23 cellular contexts compared by ENCODE assay signal in the genomic region with DNA sequence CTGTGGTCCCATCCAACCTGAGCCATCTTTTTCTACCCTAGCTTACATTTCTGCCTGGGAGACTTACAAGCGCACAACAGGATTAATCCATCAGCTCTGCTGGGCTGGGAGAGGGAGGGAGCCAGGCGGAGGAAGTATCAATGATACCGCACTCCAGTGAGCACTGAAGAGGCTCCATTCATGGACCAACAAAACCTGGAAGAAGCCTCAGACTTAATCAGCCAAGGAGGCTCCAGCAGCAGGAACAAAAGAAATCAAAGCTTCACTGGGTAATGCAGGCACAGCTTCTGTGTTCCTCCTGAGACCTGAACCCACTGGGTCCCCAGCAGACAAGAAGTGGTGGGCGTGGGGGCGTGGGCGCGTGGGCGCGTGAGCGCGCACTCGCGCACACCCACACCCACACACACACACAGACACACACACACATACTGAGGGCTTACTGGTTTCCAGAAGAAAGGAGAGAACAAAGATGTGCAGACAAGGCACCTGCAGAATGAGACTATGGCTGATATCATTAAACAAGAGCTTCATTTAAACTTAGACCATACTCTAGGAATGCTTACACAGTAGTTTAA.
A peak's percentile ranks its signal among the peaks of the same experiment; 100 is the strongest.
DNase-seq lines count a peak whose midpoint lies in the region; ATAC-seq, FAIRE-seq and TF ChIP-seq lines count a peak whose summit lies in the region.
"Had no signal": no experiment of that assay in that cellular context is flagged by ENCODE, and none has a peak within 500 bp of the region (broad histone marks: within the 10 kb centered on the region; RNA-seq: fewer than 3 reads in every experiment).

No MANE protein-coding gene starts in this region.

- no TSS peak for BruUV-seq in K562 (replicated peaks; lab: Mats Ljungman, UMichigan)

- H3K14ac ChIP-seq in neuronal stem cell (ENCODE audit: low read length) = no peak overlapping the region

- H3K4me2 ChIP-seq in K562 (ENCODE audit: insufficient read depth, low read length) = no peak overlapping the region
- H3K4me2 ChIP-seq in neuronal stem cell (ENCODE audit: insufficient read depth, low read length, poor library complexity, severe bottlenecking) = no peak overlapping the region
- H3K4me2 ChIP-seq: smooth muscle cell had no signal

- H2AFZ ChIP-seq in K562 (ENCODE audit: low read depth, low read length) = no peak overlapping the region
- H2AFZ ChIP-seq in neuronal stem cell (ENCODE audit: low read length) = peak overlapping the region; percentile 85

- H3K4me1 ChIP-seq in K562 (replicated peaks in 1 of 2; ENCODE audit: control insufficient read depth in 2 of 2, insufficient read depth in 2 of 2, low read length in 2 of 2) (no peaks in the 10 kb centered on the region), neuronal stem cell (ENCODE audit: control insufficient read depth in 2 of 2, insufficient read depth in 1 of 2, low read depth in 1 of 2, low read length in 2 of 2) (peaks cover 17 to 19% of the 10 kb centered on the region in 2 donors)
- H3K4me1 ChIP-seq: left ventricle myocardium inferior had no signal

- H3K23ac ChIP-seq in neuronal stem cell (ENCODE audit: low read depth, low read length, poor library complexity) = no peak overlapping the region

- TF ChIP-seq POLR2A in K562 (conservative IDR thresholded peaks at IDR 0.05) = no peak

- H2BK15ac ChIP-seq in neuronal stem cell (ENCODE audit: low read length) = no peak overlapping the region

- H3K9me1 ChIP-seq in K562 (ENCODE audit: control insufficient read depth, insufficient read depth, low read length) = no peaks in the 10 kb centered on the region

- H4K91ac ChIP-seq in neuronal stem cell (ENCODE audit: low read depth, low read length, poor library complexity) = no peak overlapping the region

- 5% methylated on average over 7 of the region's 13 CpGs for WGBS in K562 (ENCODE audit: insufficient coverage, low coverage, missing lambda C conversion rate)
- no CpG with 5 or more reads among the region's 13 CpGs for WGBS in neuronal stem cell (ENCODE audit: extremely low coverage in 2 of 2, insufficient read length in 2 of 2, insufficient replicate concordance in 1 of 2), 2 donors

- H2BK5ac ChIP-seq in neuronal stem cell (ENCODE audit: low read length) = no peak overlapping the region

- no peak for ATAC-seq in K562
- ATAC-seq in HG02840 (IDR thresholded peaks at IDR 0.05; ENCODE audit: low FRiP score, unreplicated experiment) = no peak
- no peak for ATAC-seq in left lobe of liver
- ATAC-seq: activated CD8-positive, alpha-beta memory T cell treated with anti-CD3 and anti-CD28 coated beads, Interleukin-2, amount 10 ng/mL, durations not matched to agents 7 days and 5 days; Panc1 had no signal

- in situ Hi-C loops in K562 (cut with MboI) = no loop called here

- no peak for TF ChIP-seq EP300 in K562 (IDR thresholded peaks at IDR 0.05; ENCODE audit: low read length)

- no peak overlapping the region for H2AK5ac ChIP-seq in neuronal stem cell (ENCODE audit: low read depth, low read length)

- no peak overlapping the region for H4K8ac ChIP-seq in neuronal stem cell (ENCODE audit: low read depth, low read length)

- peak; percentile 80 for DNase-seq in DMS79 treated with DMSO at 0.1 percent for 48 hours (lab: John Stamatoyannopoulos, UW)
- DNase-seq in NCI-H1436 (lab: John Stamatoyannopoulos, UW) = peak; percentile 41
- no peak for DNase-seq in K562 (ENCODE audit: extremely low read depth in 1 of 4, low spot score in 3 of 4)
- peak; percentile 42 for DNase-seq in neuronal stem cell (ENCODE audit: low spot score)
- DNase-seq in left lobe of liver (ENCODE audit: low spot score) = no peak
- no peak for DNase-seq in HuH-7.5 (ENCODE audit: low spot score)
- DNase-seq: activated B cell treated with CpG ODN at 0.5 μM for 24 hours; activated CD8-positive, alpha-beta memory T cell treated with anti-CD3 and anti-CD28 coated beads, Interleukin-2, amount 10 ng/mL, durations not matched to agents 7 days and 5 days; activated naive CD4-positive, alpha-beta T cell treated with Interleukin-2 at 50 U/mL for 16 hours; GOT3; Karpas-422; left ventricle myocardium inferior; naive B cell; NCI-H1694; SHP77; stimulated activated CD4-positive, alpha-beta T cell treated with anti-CD3 and anti-CD28 coated beads, Interleukin-1b, Interleukin-23, amount 100 ng/mL, for 48 hours; T1000 had no signal

- no peak overlapping the region for H3K18ac ChIP-seq in neuronal stem cell (ENCODE audit: low read length)

- POLR2A ChIA-PET in K562 (lab: Yijun Ruan, JAX) = no interaction called here

- no peaks in the 10 kb centered on the region for H3K79me2 ChIP-seq in K562 (ENCODE audit: control insufficient read depth, insufficient read depth, low read length)

- no peak overlapping the region for H3K9ac ChIP-seq in K562 (ENCODE audit: insufficient read depth in 1 of 2, low read depth in 2 of 2, low read length in 2 of 2)
- H3K9ac ChIP-seq in neuronal stem cell (ENCODE audit: low read depth, low read length, poor library complexity) = no peak overlapping the region

- no peak overlapping the region for H3K4ac ChIP-seq in neuronal stem cell (ENCODE audit: low read length)

- H3K4me3 ChIP-seq in K562 = no peak overlapping the region
- no peak overlapping the region for H3K4me3 ChIP-seq in neuronal stem cell (ENCODE audit: low read length in 2 of 2)
- H3K4me3 ChIP-seq: left ventricle myocardium inferior, smooth muscle cell had no signal

- intact Hi-C loops in K562 (cut with micrococcal nuclease) = no loop called here

- no peaks in the 10 kb centered on the region for H3K27me3 ChIP-seq in K562 (ENCODE audit: control insufficient read depth in 2 of 2, insufficient read depth in 2 of 2, low read length in 2 of 2)
- no peaks in the 10 kb centered on the region for H3K27me3 ChIP-seq in neuronal stem cell (ENCODE audit: control insufficient read depth in 3 of 3, insufficient read depth in 3 of 3, low read depth in 1 of 3, low read length in 3 of 3)

- TF ChIP-seq RAD21 in K562 (CRISPR knock-in tag; conservative IDR thresholded peaks at IDR 0.05 in 1 of 2, IDR thresholded peaks at IDR 0.05 in 1 of 2) = no peak

- H3K36me3 ChIP-seq in K562 (ENCODE audit: control insufficient read depth, insufficient read depth, low read length) (no peaks in the 10 kb centered on the region), neuronal stem cell (replicated peaks in 1 of 2; ENCODE audit: control insufficient read depth in 2 of 2, insufficient read depth in 2 of 2, low read length in 2 of 2) (no peaks in the 10 kb centered on the region)
- H3K36me3 ChIP-seq: left ventricle myocardium inferior had no signal

- FAIRE-seq in K562 (lab: Jason Lieb, UNC) = no peak
- FAIRE-seq: GM12892 had no signal

- H3K27ac ChIP-seq in K562 (ENCODE audit: extremely low read depth, low read depth, low read length) (no peak overlapping the region), neuronal stem cell (replicated peaks; ENCODE audit: low read length) (peak overlapping the region; percentile 70)
- H3K27ac ChIP-seq: C4-2B, HL-60, left ventricle myocardium inferior had no signal

- H2BK120ac ChIP-seq in neuronal stem cell (ENCODE audit: low read depth, low read length) = no peak overlapping the region

- no peak overlapping the region for H2BK12ac ChIP-seq in neuronal stem cell (ENCODE audit: low read length)

- H3K9me3 ChIP-seq in K562 (replicated peaks; ENCODE audit: control insufficient read depth, insufficient read depth, low read depth, low read length) (no peaks in the 10 kb centered on the region), neuronal stem cell (replicated peaks in 1 of 2; ENCODE audit: control insufficient read depth in 2 of 2, insufficient read depth in 1 of 2, low read depth in 1 of 2, low read length in 2 of 2) (no peaks in the 10 kb centered on the region)
- H3K9me3 ChIP-seq: left ventricle myocardium inferior had no signal

- H4K20me1 ChIP-seq in K562 (replicated peaks; ENCODE audit: control insufficient read depth, insufficient read depth, low read length) = no peaks in the 10 kb centered on the region

- CTCF ChIA-PET in K562 (lab: Yijun Ruan, JAX; ENCODE audit: low intra/inter-chr PET ratio) = no interaction called here

- no peak for TF ChIP-seq CTCF in K562 (IDR thresholded peaks at IDR 0.05 in 2 of 3, conservative IDR thresholded peaks at IDR 0.05 in 1 of 3; ENCODE audit: insufficient read depth in 2 of 3, low read depth in 1 of 3, low read length in 3 of 3)

- H3K79me1 ChIP-seq in neuronal stem cell (ENCODE audit: low read depth, low read length) = no peaks in the 10 kb centered on the region

TF ChIP-seq in K562, 482 proteins besides CTCF, POLR2A, EP300 and RAD21:
- TF ChIP-seq ZNF133 (CRISPR knock-in tag; IDR thresholded peaks at IDR 0.05) (no peak), KAT7 (CRISPR knock-in tag; IDR thresholded peaks at IDR 0.05; ENCODE audit: borderline replicate concordance) (no peak), TCF7 (IDR thresholded peaks at IDR 0.05; ENCODE audit: borderline replicate concordance) (no peak), EGR1 (conservative IDR thresholded peaks at IDR 0.05) (peak; percentile 20; the same call in 1 of the 2 replicates), SRSF1 (IDR thresholded peaks at IDR 0.05; ENCODE audit: low read depth, low read length) (no peak), FOXJ2 (tag; IDR thresholded peaks at IDR 0.05) (no peak), ZNF695 (CRISPR knock-in tag; IDR thresholded peaks at IDR 0.05) (no peak)

Comparison
In these comparisons a context has a peak if more than half of its experiments do, and no peak if none do; other contexts are left out.
1. DNase-seq: peak in DMS79 treated with DMSO at 0.1 percent for 48 hours (single experiment), NCI-H1436 (single experiment) and neuronal stem cell (single experiment); none in K562 (0 of 4), left lobe of liver (single experiment) and HuH-7.5 (single experiment).